18 cellular contexts compared by ENCODE assay signal in genomic region chr4:105748222-105748621, GRCh38.
DNase-seq lines count a peak whose midpoint lies in the region; ATAC-seq, FAIRE-seq and TF ChIP-seq lines count a peak whose summit lies in the region.
"Had no signal": no experiment of that assay in that cellular context is flagged by ENCODE, and none has a peak within 500 bp of the region (broad histone marks: within the 10 kb centered on the region; RNA-seq: fewer than 3 reads in every experiment).

No MANE protein-coding gene starts in this region.

- DNase-seq in GM12865 (ENCODE audit: low read depth) = peak; percentile 4
- DNase-seq in C1 segment of cervical spinal cord (lab: John Stamatoyannopoulos, UW) = no peak
- no peak for DNase-seq in superior temporal gyrus (ENCODE audit: extremely low spot score)
- DNase-seq: Calu3; CD4-positive, alpha-beta T cell; COR-L47; DMS53; DMS79 treated with DMSO at 0.1 percent for 48 hours; GOT3; HFFc6 had no signal

- H3K4me3 ChIP-seq in GM12865 (ENCODE audit: low read depth, low read length) = no peak overlapping the region
- H3K4me3 ChIP-seq: BLaER1, HAP-1 had no signal

- peak; percentile 58 for FAIRE-seq in colon (lab: Jason Lieb, UNC)
- FAIRE-seq: GM12891, GM18507, H54 had no signal

- ATAC-seq in HG03432 (IDR thresholded peaks at IDR 0.05; ENCODE audit: unreplicated experiment) = peak; percentile 37
- ATAC-seq in HG03442 (IDR thresholded peaks at IDR 0.05; ENCODE audit: unreplicated experiment) = no peak

- no peak for TF ChIP-seq CTCF in GM12865 (IDR thresholded peaks at IDR 0.05; ENCODE audit: insufficient read depth, low read depth, low read length, missing control alignments)
